In genomic region chr16:50884066-50884860, GRCh38 we compare ENCODE assay signal across 10 cellular contexts.
A peak's percentile ranks its signal among the peaks of the same experiment; 100 is the strongest.
DNase-seq lines count a peak whose midpoint lies in the region; ATAC-seq and TF ChIP-seq lines count a peak whose summit lies in the region.
"Had no signal": no experiment of that assay in that cellular context is flagged by ENCODE, and none has a peak within 500 bp of the region (broad histone marks: within the 10 kb centered on the region; RNA-seq: fewer than 3 reads in every experiment).

No MANE protein-coding gene starts in this region.

- H3K79me2 ChIP-seq in OCI-LY7 (ENCODE audit: insufficient read depth, low read depth, low read length): no peaks in the 10 kb centered on the region

- H3K4me3 ChIP-seq in OCI-LY7 (ENCODE audit: low read depth, low read length, poor library complexity, severe bottlenecking): no peak overlapping the region

- H2AFZ ChIP-seq in OCI-LY7 (ENCODE audit: low read length): no peak overlapping the region

- POLR2A ChIA-PET in OCI-LY7 (lab: Charles Lee): no interaction called here

- H3K4me1 ChIP-seq in OCI-LY7 (ENCODE audit: insufficient read depth, low read length, poor library complexity, severe bottlenecking): no peaks in the 10 kb centered on the region

- DNase-seq in activated CD8-positive, alpha-beta memory T cell treated with anti-CD3 and anti-CD28 coated beads, Interleukin-2, amount 50 U/mL, for 48 hours: peak; percentile 87
- no peak for DNase-seq in activated CD8-positive, alpha-beta memory T cell treated with anti-CD3 and anti-CD28 coated beads for 24 hours
- DNase-seq in OCI-LY7 (ENCODE audit: low spot score) (peak; percentile 6), erythroblast (lab: John Stamatoyannopoulos, UW) (peak; percentile 38 to 61), NCI-H2171 (lab: John Stamatoyannopoulos, UW) (no peak), NCI-H510A (lab: John Stamatoyannopoulos, UW) (no peak)
- DNase-seq in stimulated activated CD8-positive, alpha-beta memory T cell treated with anti-CD3 and anti-CD28 coated beads, Interleukin-4, amount 100 ng/mL, for 24 hours (ENCODE audit: low read depth): peak; percentile 6
- DNase-seq: activated B cell treated with CpG ODN at 0.5 μM for 24 hours, NCI-H1694 treated with DMSO at 0.1 percent for 48 hours had no signal

- intact Hi-C loops in OCI-LY7 (cut with micrococcal nuclease; ENCODE audit: unreplicated experiment): no loop called here

- H3K36me3 ChIP-seq in OCI-LY7 (ENCODE audit: insufficient read depth, low read length): no peaks in the 10 kb centered on the region

- BruUV-seq in OCI-LY7 (replicated peaks; lab: Mats Ljungman, UMichigan): no TSS peak

- no peak overlapping the region for H3K4me2 ChIP-seq in OCI-LY7 (ENCODE audit: low read length)

- no peak for ATAC-seq in GM18505 (IDR thresholded peaks at IDR 0.05; ENCODE audit: unreplicated experiment)

- CTCF ChIA-PET in OCI-LY7 (lab: Charles Lee; ENCODE audit: unreplicated experiment): no interaction called here

- no peak for TF ChIP-seq POLR2A in erythroblast (IDR thresholded peaks at IDR 0.05; ENCODE audit: low read length)
- no peak for TF ChIP-seq POLR2A in GM18505 (IDR thresholded peaks at IDR 0.05; ENCODE audit: borderline replicate concordance, extremely low read depth, insufficient read depth, insufficient read length)

- no peaks in the 10 kb centered on the region for H3K9me2 ChIP-seq in OCI-LY7 (ENCODE audit: insufficient read depth, low read length)

- no peak overlapping the region for H3K27ac ChIP-seq in OCI-LY7 (ENCODE audit: low read depth, low read length, poor library complexity, severe bottlenecking)

- H3K9me3 ChIP-seq in OCI-LY7 (ENCODE audit: low read length): no peaks in the 10 kb centered on the region

- no peaks in the 10 kb centered on the region for H4K20me1 ChIP-seq in OCI-LY7 (ENCODE audit: insufficient read depth, low read length)

- peak; percentile 67 for TF ChIP-seq CTCF in OCI-LY7 (conservative IDR thresholded peaks at IDR 0.05; ENCODE audit: low read length)

Comparison
In these comparisons a context has a peak if more than half of its experiments do, and no peak if none do; other contexts are left out.
1. DNase-seq: peak in activated CD8-positive, alpha-beta memory T cell treated with anti-CD3 and anti-CD28 coated beads, Interleukin-2, amount 50 U/mL, for 48 hours (single experiment), OCI-LY7 (single experiment), erythroblast (2 of 2) and stimulated activated CD8-positive, alpha-beta memory T cell treated with anti-CD3 and anti-CD28 coated beads, Interleukin-4, amount 100 ng/mL, for 24 hours (single experiment); none in activated CD8-positive, alpha-beta memory T cell treated with anti-CD3 and anti-CD28 coated beads for 24 hours (single experiment), NCI-H2171 (single experiment) and NCI-H510A (single experiment).